8 cellular contexts compared by ENCODE assay signal in the genomic region with DNA sequence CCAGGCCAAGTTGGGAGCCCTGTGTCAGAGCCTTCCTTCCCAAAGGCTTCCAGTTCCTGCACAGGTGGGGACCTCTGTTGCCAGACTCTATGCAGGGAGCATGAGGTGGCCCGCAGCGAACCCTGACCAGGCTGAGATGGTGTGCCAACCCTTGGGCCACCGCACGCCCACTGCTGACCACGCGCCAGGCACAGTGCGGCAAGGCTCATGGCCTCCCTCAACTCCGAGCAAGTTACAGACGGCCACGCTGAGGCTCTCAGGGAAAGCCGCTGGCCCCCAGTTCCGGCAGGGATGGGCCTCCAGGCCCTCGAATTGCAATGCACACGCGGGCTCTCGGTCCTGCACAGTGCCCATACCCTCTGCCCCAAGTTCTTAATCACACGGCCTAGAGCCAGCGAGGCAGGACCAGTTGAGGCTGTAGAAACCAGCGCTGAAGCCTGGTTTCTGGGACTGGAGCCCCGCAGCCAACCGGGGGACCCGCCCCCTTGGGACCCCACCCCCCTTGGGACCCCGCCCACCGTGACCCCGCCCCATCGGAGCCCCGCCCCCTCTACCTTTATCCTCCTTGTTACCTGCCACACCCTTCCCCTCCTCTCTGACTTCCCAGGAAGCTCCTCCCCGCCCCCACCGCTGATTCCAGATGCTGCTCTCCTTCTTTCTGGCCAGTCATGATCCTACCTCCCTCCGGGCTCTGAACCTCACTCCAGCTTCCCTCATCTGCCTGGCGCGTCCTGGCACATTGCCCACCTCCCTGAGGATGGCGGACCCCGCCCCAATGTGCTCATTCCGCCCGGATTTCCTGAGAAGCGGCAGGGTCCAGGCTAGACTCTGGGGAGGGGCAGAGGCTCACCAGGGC. TPM values are rescaled to one million over a fixed set of nuclear protein-coding genes. Genes with fewer than 3 reads are reported as not detected.
A peak's percentile ranks its signal among the peaks of the same experiment; 100 is the strongest.
DNase-seq lines count a peak whose midpoint lies in the region; ATAC-seq and TF ChIP-seq lines count a peak whose summit lies in the region.

No MANE protein-coding gene starts in this region.

- no peaks in the 10 kb centered on the region for H3K36me3 ChIP-seq in Peyer's patch
- no peaks in the 10 kb centered on the region for H3K36me3 ChIP-seq in hepatocyte (replicated peaks; ENCODE audit: insufficient read depth, low read depth)

- DNase-seq in activated CD4-positive, alpha-beta T cell treated with anti-CD3 and anti-CD28 coated beads for 48 hours, result peak; percentile 23
- no peak for DNase-seq in activated CD4-positive, alpha-beta T cell treated with anti-CD3 and anti-CD28 coated beads for 1 hour
- DNase-seq in Peyer's patch, result peak in 2 of 3 donors; percentile 68 to 80
- peak; percentile 66 for DNase-seq in hepatocyte (ENCODE audit: low spot score)
- DNase-seq in activated CD4-positive, alpha-beta T cell treated with anti-CD3 and anti-CD28 coated beads, Interleukin-2, amount 10 ng/mL, durations not matched to agents 7 days and 5 days, result no peak

- peaks cover 0 to 14% (median 2%) of the 10 kb centered on the region in 4 donors for H3K4me1 ChIP-seq in Peyer's patch
- H3K4me1 ChIP-seq in hepatocyte (ENCODE audit: insufficient read depth), result peaks cover 9% of the 10 kb centered on the region

- TF ChIP-seq POLR2A in Peyer's patch (IDR thresholded peaks at IDR 0.05), result peak in 1 of 2 donors; percentile 22

- no peaks in the 10 kb centered on the region for H4K20me1 ChIP-seq in hepatocyte (ENCODE audit: insufficient read depth, poor library complexity, severe bottlenecking)

- ATAC-seq in stimulated activated memory B cell treated with anti-CD40 and anti-IgM and Interleukin-4, amounts not matched to agents 10 μg/mL and 1 μg/mL and 100 μg/mL, for 72 hours, result peak; percentile 9
- ATAC-seq in GM21381 (IDR thresholded peaks at IDR 0.05; ENCODE audit: unreplicated experiment) (no peak), GM21723 (IDR thresholded peaks at IDR 0.05; ENCODE audit: unreplicated experiment) (no peak)

- no peaks in the 10 kb centered on the region for H3K79me2 ChIP-seq in hepatocyte

- H3K36me3 Mint-ChIP-seq in stimulated activated memory B cell treated with anti-CD40 and anti-IgM and Interleukin-4, amounts not matched to agents 10 μg/mL and 1 μg/mL and 100 μg/mL, for 72 hours, result no peaks in the 10 kb centered on the region
- no peaks in the 10 kb centered on the region for H3K36me3 Mint-ChIP-seq in activated CD4-positive, alpha-beta T cell treated with anti-CD3 and anti-CD28 coated beads, Interleukin-2, amount 10 ng/mL, durations not matched to agents 7 days and 5 days (ENCODE audit: low read depth)

- H3K4me3 ChIP-seq in Peyer's patch (no peak overlapping the region), hepatocyte (no peak overlapping the region)

- TF ChIP-seq CTCF in Peyer's patch (IDR thresholded peaks at IDR 0.05) (no peak), hepatocyte (IDR thresholded peaks at IDR 0.05; ENCODE audit: poor library complexity) (no peak)

- POLR2A ChIA-PET in activated CD4-positive, alpha-beta T cell treated with anti-CD3 and anti-CD28 coated beads, Interleukin-2, amount 10 ng/mL, durations not matched to agents 7 days and 5 days (lab: Charles Lee), result no interaction called here

- H3K9me3 ChIP-seq in Peyer's patch (no peaks in the 10 kb centered on the region), hepatocyte (ENCODE audit: low read depth) (no peaks in the 10 kb centered on the region)

- CTCF ChIA-PET in activated CD4-positive, alpha-beta T cell treated with anti-CD3 and anti-CD28 coated beads, Interleukin-2, amount 10 ng/mL, durations not matched to agents 7 days and 5 days (lab: Charles Lee), result no interaction called here

- H3K4me2 ChIP-seq in hepatocyte, result peak overlapping the region; percentile 10

- no peak overlapping the region for H3K27ac Mint-ChIP-seq in stimulated activated memory B cell treated with anti-CD40 and anti-IgM and Interleukin-4, amounts not matched to agents 10 μg/mL and 1 μg/mL and 100 μg/mL, for 72 hours
- no peak overlapping the region for H3K27ac Mint-ChIP-seq in activated CD4-positive, alpha-beta T cell treated with anti-CD3 and anti-CD28 coated beads, Interleukin-2, amount 10 ng/mL, durations not matched to agents 7 days and 5 days

- H3K9me2 ChIP-seq in hepatocyte (replicated peaks; ENCODE audit: insufficient read depth), result no peaks in the 10 kb centered on the region

- H3K27ac ChIP-seq in Peyer's patch (peak overlapping the region in 3 of 4 donors; percentile 64 to 84 (median 78)), hepatocyte (peak overlapping the region; percentile 57)

- no peak overlapping the region for H2AFZ ChIP-seq in hepatocyte

- H3K4me3 Mint-ChIP-seq in stimulated activated memory B cell treated with anti-CD40 and anti-IgM and Interleukin-4, amounts not matched to agents 10 μg/mL and 1 μg/mL and 100 μg/mL, for 72 hours, result peak overlapping the region; percentile 10
- H3K4me3 Mint-ChIP-seq in activated CD4-positive, alpha-beta T cell treated with anti-CD3 and anti-CD28 coated beads, Interleukin-2, amount 10 ng/mL, durations not matched to agents 7 days and 5 days, result no peak overlapping the region

- 55% methylated on average over 34 of the region's 37 CpGs for WGBS in hepatocyte (ENCODE audit: low lambda C conversion rate, missing lambda C conversion rate)

- no peaks in the 10 kb centered on the region for H3K27me3 ChIP-seq in Peyer's patch
- no peaks in the 10 kb centered on the region for H3K27me3 ChIP-seq in hepatocyte

- H3K27me3 Mint-ChIP-seq in stimulated activated memory B cell treated with anti-CD40 and anti-IgM and Interleukin-4, amounts not matched to agents 10 μg/mL and 1 μg/mL and 100 μg/mL, for 72 hours, result peaks cover 9% of the 10 kb centered on the region
- peaks cover 4% of the 10 kb centered on the region for H3K27me3 Mint-ChIP-seq in activated CD4-positive, alpha-beta T cell treated with anti-CD3 and anti-CD28 coated beads, Interleukin-2, amount 10 ng/mL, durations not matched to agents 7 days and 5 days

- H3K4me1 Mint-ChIP-seq in stimulated activated memory B cell treated with anti-CD40 and anti-IgM and Interleukin-4, amounts not matched to agents 10 μg/mL and 1 μg/mL and 100 μg/mL, for 72 hours, result peaks cover 8% of the 10 kb centered on the region
- peaks cover 5% of the 10 kb centered on the region for H3K4me1 Mint-ChIP-seq in activated CD4-positive, alpha-beta T cell treated with anti-CD3 and anti-CD28 coated beads, Interleukin-2, amount 10 ng/mL, durations not matched to agents 7 days and 5 days

- H3K9me3 Mint-ChIP-seq in stimulated activated memory B cell treated with anti-CD40 and anti-IgM and Interleukin-4, amounts not matched to agents 10 μg/mL and 1 μg/mL and 100 μg/mL, for 72 hours, result no peaks in the 10 kb centered on the region
- no peaks in the 10 kb centered on the region for H3K9me3 Mint-ChIP-seq in activated CD4-positive, alpha-beta T cell treated with anti-CD3 and anti-CD28 coated beads, Interleukin-2, amount 10 ng/mL, durations not matched to agents 7 days and 5 days

RNA-seq across cellular contexts. Expression of gene PEX11G, which starts 6.0 kb away (rescaled TPM):
- 10 to 100 TPM in 2 of 4 donors, 1 to 10 TPM in 1, not detected in 1; 8.2 to 14.3 (median 10.3) TPM for total RNA-seq in Peyer's patch
- 4.1 and 6.2 TPM in 2 replicates for total RNA-seq in hepatocyte
- polyA plus RNA-seq in hepatocyte, result 10.3 and 10.6 TPM in 2 replicates
- under 1 TPM; 0.46 to 0.67 TPM for total RNA-seq in activated CD4-positive, alpha-beta T cell treated with anti-CD3 and anti-CD28 coated beads, Interleukin-2, amount 10 ng/mL, durations not matched to agents 7 days and 5 days

RNA-seq across cellular contexts. Expression of gene ZNF358, which starts 33.1 kb away (rescaled TPM):
- total RNA-seq in Peyer's patch (100 to 1,000 TPM in 2 of 4 donors, 10 to 100 TPM in 2; 77.1 to 124 (median 95.3) TPM), hepatocyte (39.9 and 44.1 TPM in 2 replicates)
- 37.8 and 43.4 TPM in 2 replicates for polyA plus RNA-seq in hepatocyte
- total RNA-seq in activated CD4-positive, alpha-beta T cell treated with anti-CD3 and anti-CD28 coated beads, Interleukin-2, amount 10 ng/mL, durations not matched to agents 7 days and 5 days, result 1 to 10 TPM; 6.5 to 6.7 TPM

RNA-seq across cellular contexts. Expression of gene MCOLN1, which starts 39.6 kb away (rescaled TPM):
- 10 to 100 TPM; 18.0 to 37.1 (median 21.9) TPM for total RNA-seq in Peyer's patch
- 15.5 and 19.0 TPM in 2 replicates for total RNA-seq in hepatocyte
- 55.5 and 60.5 TPM in 2 replicates for polyA plus RNA-seq in hepatocyte
- 10 to 100 TPM; 13.2 to 14.8 TPM for total RNA-seq in activated CD4-positive, alpha-beta T cell treated with anti-CD3 and anti-CD28 coated beads, Interleukin-2, amount 10 ng/mL, durations not matched to agents 7 days and 5 days

RNA-seq across cellular contexts. Expression of gene PNPLA6, which starts 52.7 kb away (rescaled TPM):
- total RNA-seq in Peyer's patch (100 to 1,000 TPM; 181 to 296 (median 234) TPM), hepatocyte (39.9 and 43.0 TPM in 2 replicates)
- 49.7 and 50.5 TPM in 2 replicates for polyA plus RNA-seq in hepatocyte
- total RNA-seq in activated CD4-positive, alpha-beta T cell treated with anti-CD3 and anti-CD28 coated beads, Interleukin-2, amount 10 ng/mL, durations not matched to agents 7 days and 5 days, result 100 to 1,000 TPM; 117 to 126 TPM

Comparison
In these comparisons a context has a peak if more than half of its experiments do, and no peak if none do; other contexts are left out.
1. DNase-seq: peak in activated CD4-positive, alpha-beta T cell treated with anti-CD3 and anti-CD28 coated beads for 48 hours (single experiment), Peyer's patch (2 of 3) and hepatocyte (single experiment); none in activated CD4-positive, alpha-beta T cell treated with anti-CD3 and anti-CD28 coated beads for 1 hour (single experiment) and activated CD4-positive, alpha-beta T cell treated with anti-CD3 and anti-CD28 coated beads, Interleukin-2, amount 10 ng/mL, durations not matched to agents 7 days and 5 days (single experiment).